In the genomic region with DNA sequence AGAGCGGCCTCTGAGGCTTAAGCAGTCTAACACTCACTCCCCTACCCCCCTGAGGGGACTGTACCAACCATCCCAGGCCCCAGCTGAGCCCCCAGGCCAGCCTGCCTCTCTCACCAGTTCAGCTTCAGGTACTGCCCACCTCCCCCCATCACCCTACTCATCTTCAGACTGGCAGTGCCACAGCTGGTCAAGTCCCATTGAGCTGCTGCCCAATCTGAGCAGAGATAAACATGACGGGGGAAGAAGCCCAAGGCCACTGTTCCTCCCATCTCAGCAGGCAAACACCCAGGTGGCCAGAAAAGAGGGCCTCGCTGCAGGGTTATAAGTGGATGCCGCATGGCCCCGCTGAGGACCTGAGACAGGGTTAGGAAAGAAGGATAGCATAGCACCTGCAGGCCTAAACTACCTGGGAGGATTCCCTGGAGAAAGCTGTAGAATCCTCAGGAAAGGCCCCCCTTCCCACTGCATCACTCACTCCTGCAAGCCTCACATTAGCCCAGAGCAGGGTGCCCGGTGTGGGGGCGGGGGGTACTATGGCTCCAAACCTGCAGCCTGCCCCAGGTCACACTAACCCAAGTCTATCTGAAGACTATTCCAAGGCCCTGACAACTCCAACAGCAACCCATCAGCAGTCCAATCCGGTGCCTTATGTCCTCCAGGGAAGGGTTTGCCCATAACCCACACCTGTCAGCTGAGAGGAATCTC, we compare ENCODE assay signal across 10 cellular contexts. TPM values are rescaled to one million over a fixed set of nuclear protein-coding genes. Genes with fewer than 3 reads are reported as not detected.
DNase-seq lines count a peak whose midpoint lies in the region; ATAC-seq and TF ChIP-seq lines count a peak whose summit lies in the region.
"Had no signal": no experiment of that assay in that cellular context is flagged by ENCODE, and none has a peak within 500 bp of the region (broad histone marks: within the 10 kb centered on the region; RNA-seq: fewer than 3 reads in every experiment).

No MANE protein-coding gene starts in this region.

- no peak for TF ChIP-seq EP300 in stomach (IDR thresholded peaks at IDR 0.05)

- no peaks in the 10 kb centered on the region for H3K36me3 ChIP-seq in left lung
- H3K36me3 ChIP-seq in stomach, result no peaks in the 10 kb centered on the region

- no peak for TF ChIP-seq POLR2A in stomach (IDR thresholded peaks at IDR 0.05)

- peak overlapping the region; percentile 72 for H3K4me3 Mint-ChIP-seq in T-helper 1 cell treated with Interleukin-12 subunit alpha and Interleukin-12 subunit beta and Interleukin-4 antibody, amounts not matched to agents 30 μg/mL and 1 μg/mL, for 36 hours
- H3K4me3 Mint-ChIP-seq in activated T-helper 2 cell treated with anti-CD3 and anti-CD28 coated beads, Interferon-gamma antibody, Interleukin-2, Interleukin-4, amounts not matched to agents 10 μg/mL and 5 μg/mL and 100 μg/mL, durations not matched to agents 14 hours and 24 hours and 36 hours (ENCODE audit: low read depth), result peak overlapping the region; percentile 79

- no peak for DNase-seq in T-helper 1 cell
- no peak for DNase-seq in activated T-helper 2 cell treated with anti-CD3 and anti-CD28 coated beads, Interferon-gamma antibody, Interleukin-2, Interleukin-4, amounts not matched to agents 10 μg/mL and 5 μg/mL and 100 μg/mL, durations not matched to agents 14 hours and 24 hours and 36 hours (ENCODE audit: low spot score)
- no peak for DNase-seq in left lung
- no peak for DNase-seq in stomach
- DNase-seq in D341Med (ENCODE audit: low spot score), result no peak
- DNase-seq in NCI-H1417 treated with DMSO at 0.1 percent for 48 hours (lab: John Stamatoyannopoulos, UW), result no peak
- DNase-seq: stimulated activated CD4-positive, alpha-beta T cell treated with anti-CD3 and anti-CD28 coated beads, Interleukin-4, amount 100 ng/mL, for 4 hours; T-helper 9 cell had no signal

- no peak for ATAC-seq in left lung
- no peak for ATAC-seq in GM18868 (IDR thresholded peaks at IDR 0.05; ENCODE audit: unreplicated experiment)

- no peaks in the 10 kb centered on the region for H3K9me3 ChIP-seq in left lung
- no peaks in the 10 kb centered on the region for H3K9me3 ChIP-seq in stomach

- peaks cover 75% of the 10 kb centered on the region for H3K4me1 Mint-ChIP-seq in T-helper 1 cell treated with Interleukin-12 subunit alpha and Interleukin-12 subunit beta and Interleukin-4 antibody, amounts not matched to agents 30 μg/mL and 1 μg/mL, for 36 hours (ENCODE audit: low read depth)
- peaks cover 72% of the 10 kb centered on the region for H3K4me1 Mint-ChIP-seq in activated T-helper 2 cell treated with anti-CD3 and anti-CD28 coated beads, Interferon-gamma antibody, Interleukin-2, Interleukin-4, amounts not matched to agents 10 μg/mL and 5 μg/mL and 100 μg/mL, durations not matched to agents 14 hours and 24 hours and 36 hours (ENCODE audit: low read depth)

- peaks cover 16% of the 10 kb centered on the region for H3K36me3 Mint-ChIP-seq in T-helper 1 cell treated with Interleukin-12 subunit alpha and Interleukin-12 subunit beta and Interleukin-4 antibody, amounts not matched to agents 30 μg/mL and 1 μg/mL, for 36 hours (ENCODE audit: low read depth)
- H3K36me3 Mint-ChIP-seq in activated T-helper 2 cell treated with anti-CD3 and anti-CD28 coated beads, Interferon-gamma antibody, Interleukin-2, Interleukin-4, amounts not matched to agents 10 μg/mL and 5 μg/mL and 100 μg/mL, durations not matched to agents 14 hours and 24 hours and 36 hours (ENCODE audit: low read depth), result peaks cover 23% of the 10 kb centered on the region

- H3K27me3 Mint-ChIP-seq in T-helper 1 cell treated with Interleukin-12 subunit alpha and Interleukin-12 subunit beta and Interleukin-4 antibody, amounts not matched to agents 30 μg/mL and 1 μg/mL, for 36 hours (ENCODE audit: low read depth), result no peaks in the 10 kb centered on the region
- no peaks in the 10 kb centered on the region for H3K27me3 Mint-ChIP-seq in activated T-helper 2 cell treated with anti-CD3 and anti-CD28 coated beads, Interferon-gamma antibody, Interleukin-2, Interleukin-4, amounts not matched to agents 10 μg/mL and 5 μg/mL and 100 μg/mL, durations not matched to agents 14 hours and 24 hours and 36 hours (ENCODE audit: low read depth)

- H3K4me1 ChIP-seq in left lung, result peaks cover 64 to 88% of the 10 kb centered on the region in 2 donors
- peaks cover 75 to 84% (median 81%) of the 10 kb centered on the region in 4 donors for H3K4me1 ChIP-seq in stomach

- no peaks in the 10 kb centered on the region for H3K9me3 Mint-ChIP-seq in T-helper 1 cell treated with Interleukin-12 subunit alpha and Interleukin-12 subunit beta and Interleukin-4 antibody, amounts not matched to agents 30 μg/mL and 1 μg/mL, for 36 hours
- no peaks in the 10 kb centered on the region for H3K9me3 Mint-ChIP-seq in activated T-helper 2 cell treated with anti-CD3 and anti-CD28 coated beads, Interferon-gamma antibody, Interleukin-2, Interleukin-4, amounts not matched to agents 10 μg/mL and 5 μg/mL and 100 μg/mL, durations not matched to agents 14 hours and 24 hours and 36 hours

- H3K4me3 ChIP-seq in left lung (peak overlapping the region in 1 of 2 donors; percentile 73), stomach (peak overlapping the region; percentile 87 to 95 (median 92))

- H3K27ac ChIP-seq in left lung (peak overlapping the region; percentile 98 to 99), stomach (peak overlapping the region; percentile 59 to 99 (median 97))

- H3K27ac Mint-ChIP-seq in T-helper 1 cell treated with Interleukin-12 subunit alpha and Interleukin-12 subunit beta and Interleukin-4 antibody, amounts not matched to agents 30 μg/mL and 1 μg/mL, for 36 hours, result peak overlapping the region; percentile 71
- peak overlapping the region; percentile 70 for H3K27ac Mint-ChIP-seq in activated T-helper 2 cell treated with anti-CD3 and anti-CD28 coated beads, Interferon-gamma antibody, Interleukin-2, Interleukin-4, amounts not matched to agents 10 μg/mL and 5 μg/mL and 100 μg/mL, durations not matched to agents 14 hours and 24 hours and 36 hours

- WGBS in stomach, 5 donors, result 62 to 78% (median 73%) methylated on average over 6 to 8 of the region's 8 CpGs

- no peaks in the 10 kb centered on the region for H3K27me3 ChIP-seq in left lung
- no peaks in the 10 kb centered on the region for H3K27me3 ChIP-seq in stomach

- TF ChIP-seq CTCF in left lung (IDR thresholded peaks at IDR 0.05), result no peak
- TF ChIP-seq CTCF in stomach (IDR thresholded peaks at IDR 0.05), result no peak

- intact Hi-C loops in activated T-helper 2 cell treated with anti-CD3 and anti-CD28 coated beads, Interferon-gamma antibody, Interleukin-2, Interleukin-4, amounts not matched to agents 10 μg/mL and 5 μg/mL and 100 μg/mL, durations not matched to agents 14 hours and 24 hours and 36 hours (cut with micrococcal nuclease), result loop anchor here (10.0 kb wide), 1 partner anchor 779 kb away; a partner anchor contains a TSS
- intact Hi-C loops in left lung (cut with DNase I), result no loop called here
- intact Hi-C loops in stomach (cut with DNase I; ENCODE audit: low total_unique reads), result no loop called here

RNA-seq across cellular contexts. Expression of a gene that starts 3.6 kb away (rescaled TPM):
- 60.6 and 64.0 TPM in 2 replicates for total RNA-seq in activated T-helper 2 cell treated with anti-CD3 and anti-CD28 coated beads, Interferon-gamma antibody, Interleukin-2, Interleukin-4, amounts not matched to agents 10 μg/mL and 5 μg/mL and 100 μg/mL, durations not matched to agents 14 hours and 24 hours and 36 hours
- 100 to 1,000 TPM in 1 of 2 donors, 10 to 100 TPM in 1; 83.6 to 107 TPM for total RNA-seq in left lung
- 100 to 1,000 TPM in 1 of 5 donors, 10 to 100 TPM in 3, 1 to 10 TPM in 1; 6.4 to 125 (median 25.0) TPM for total RNA-seq in stomach
- 10 to 100 TPM; 23.4 to 31.4 (median 24.8) TPM for polyA plus RNA-seq in stomach
